In the genomic region with DNA sequence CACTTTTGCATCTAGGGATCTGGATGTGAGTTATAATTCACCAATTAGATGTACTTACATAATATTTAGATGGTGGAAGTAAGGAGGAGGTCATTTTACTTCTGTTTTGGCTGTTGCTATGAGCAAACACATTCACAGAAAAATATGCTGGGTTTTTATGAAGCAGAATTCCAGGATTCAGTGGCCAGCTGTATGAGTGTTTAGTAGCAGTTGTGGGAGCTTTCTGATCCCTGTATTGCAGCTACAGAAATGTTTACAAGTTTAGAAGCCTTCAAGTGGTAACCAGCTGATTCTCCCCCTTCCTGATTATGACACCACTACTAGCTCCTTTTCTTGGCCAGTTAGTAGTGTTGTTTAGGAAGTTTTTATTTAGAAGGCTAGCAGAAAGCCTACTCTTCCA, we compare ENCODE assay signal across 33 cellular contexts.
DNase-seq lines count a peak whose midpoint lies in the region; ATAC-seq and TF ChIP-seq lines count a peak whose summit lies in the region.
"Had no signal": no experiment of that assay in that cellular context is flagged by ENCODE, and none has a peak within 500 bp of the region (broad histone marks: within the 10 kb centered on the region; RNA-seq: fewer than 3 reads in every experiment).

No MANE protein-coding gene starts in this region.

- TF ChIP-seq EP300 in transverse colon (IDR thresholded peaks at IDR 0.05; ENCODE audit: low read depth), result no peak

- peak; percentile 49 for ATAC-seq in IMR-90 (ENCODE audit: low read depth)
- ATAC-seq: esophagus mucosa, T-helper 17 cell had no signal

- H3K36me3 ChIP-seq in IMR-90 (ENCODE audit: control insufficient read depth, insufficient read depth, low read length), result no peaks in the 10 kb centered on the region
- no peaks in the 10 kb centered on the region for H3K36me3 ChIP-seq in rectal smooth muscle tissue (ENCODE audit: control insufficient read depth, insufficient read depth, low read length)
- H3K36me3 ChIP-seq in transverse colon, result no peaks in the 10 kb centered on the region
- no peaks in the 10 kb centered on the region for H3K36me3 ChIP-seq in CD8-positive, alpha-beta memory T cell (ENCODE audit: insufficient read depth, low read length)
- H3K36me3 ChIP-seq: ascending aorta, MG63, right atrium auricular region, stomach, thyroid gland had no signal

- no peak overlapping the region for H3K23ac ChIP-seq in IMR-90 (ENCODE audit: low read depth, low read length)

- in situ Hi-C loops in IMR-90 (cut with MboI; ENCODE audit: low sequenced_read_pairs), result no loop called here
- in situ Hi-C loops in transverse colon (cut with MboI; ENCODE audit: low pct_ligation_motif_present in 1 of 4, low pct_unique_long_range_greater_than_20kb in 1 of 4, low sequenced_read_pairs in 3 of 4), result no loop called here

- DNase-seq in AG20443 (ENCODE audit: low spot score), result peak; percentile 35
- DNase-seq in IMR-90, result peak; percentile 46
- DNase-seq in fibroblast of peridontal ligament (ENCODE audit: extremely low read depth), result peak; percentile 59
- no peak for DNase-seq in transverse colon
- DNase-seq in lower leg skin (ENCODE audit: low spot score in 2 of 2), result no peak
- no peak for DNase-seq in NCI-H446 treated with DMSO at 0.1 percent for 48 hours (lab: John Stamatoyannopoulos, UW)
- DNase-seq in CD8-positive, alpha-beta memory T cell, result no peak
- DNase-seq: ACHN; activated CD4-positive, alpha-beta T cell treated with anti-CD3 and anti-CD28 coated beads, Interleukin-2, amount 50 U/mL, for 1 hour; activated CD4-positive, CD25-positive, alpha-beta regulatory T cell; activated effector memory CD4-positive, alpha-beta T cell treated with anti-CD3 and anti-CD28 coated beads, Interleukin-2, amount 50 U/mL, for 16 hours; activated T-cell treated with anti-CD3 and anti-CD28 coated beads, Interleukin-2, amount 50 U/mL, for 1 hour; caudate nucleus; DND-41; KBM-7; kidney glomerular epithelial cell; MG63; NCI-H1105; NCI-H187 treated with DMSO at 0.1 percent for 48 hours; NCI-H526; NK-92 treated with Interleukin-12 subunit alpha and Interleukin-12 subunit beta, amount 100 ng/mL, for 24 hours; stimulated activated CD4-positive, alpha-beta T cell treated with anti-CD3 and anti-CD28 coated beads, Interleukin-2, amount 100 ng/mL, for 48 hours; stomach; T-helper 17 cell; thyroid gland had no signal

- H4K20me1 ChIP-seq in IMR-90 (ENCODE audit: insufficient read depth, low read length), result no peaks in the 10 kb centered on the region

- H3K27me3 Mint-ChIP-seq in CD8-positive, alpha-beta memory T cell, result no peaks in the 10 kb centered on the region
- H3K27me3 Mint-ChIP-seq: activated naive CD8-positive, alpha-beta T cell; T-helper 17 cell had no signal

- CTCF ChIA-PET in IMR-90 (lab: Yijun Ruan, JAX), result no interaction called here
- CTCF ChIA-PET in CD8-positive, alpha-beta memory T cell (lab: Charles Lee), result no interaction called here

- no peak for TF ChIP-seq CTCF in IMR-90 (conservative IDR thresholded peaks at IDR 0.05; ENCODE audit: low read depth, low read length)
- no peak for TF ChIP-seq CTCF in transverse colon (IDR thresholded peaks at IDR 0.05)
- TF ChIP-seq CTCF in lower leg skin (IDR thresholded peaks at IDR 0.05), result no peak

- H3K9me3 ChIP-seq in IMR-90 (ENCODE audit: control insufficient read depth, insufficient read depth, low read length) (no peaks in the 10 kb centered on the region), transverse colon (no peaks in the 10 kb centered on the region)
- H3K9me3 ChIP-seq in CD8-positive, alpha-beta memory T cell (ENCODE audit: low read length), result no peaks in the 10 kb centered on the region
- H3K9me3 ChIP-seq: ascending aorta, MG63, right atrium auricular region, stomach, thyroid gland had no signal

- no peak overlapping the region for H2AK9ac ChIP-seq in IMR-90 (replicated peaks; ENCODE audit: low read depth, low read length, poor library complexity)

- no peak overlapping the region for H2BK5ac ChIP-seq in IMR-90 (ENCODE audit: low read depth, low read length, poor library complexity, severe bottlenecking)

- no peak overlapping the region for H3K18ac ChIP-seq in IMR-90 (ENCODE audit: low read depth, low read length)

- H3K9ac ChIP-seq in IMR-90 (ENCODE audit: low read depth, low read length) (no peak overlapping the region), rectal smooth muscle tissue (ENCODE audit: low read length) (no peak overlapping the region)

- H4K5ac ChIP-seq in IMR-90 (ENCODE audit: low read depth, low read length), result no peak overlapping the region

- no peak for TF ChIP-seq POLR2A in IMR-90 (IDR thresholded peaks at IDR 0.05; ENCODE audit: low read depth, low read length)
- no peak for TF ChIP-seq POLR2A in transverse colon (IDR thresholded peaks at IDR 0.05)
- TF ChIP-seq POLR2A in lower leg skin (IDR thresholded peaks at IDR 0.05), result no peak

- BruUV-seq in IMR-90 (replicated peaks; lab: Mats Ljungman, UMichigan), result no TSS peak

- no peak overlapping the region for H2AFZ ChIP-seq in IMR-90 (replicated peaks; ENCODE audit: low read length, poor library complexity)

- H3K9me1 ChIP-seq in IMR-90 (ENCODE audit: insufficient read depth, low read length), result no peaks in the 10 kb centered on the region

- POLR2A ChIA-PET in IMR-90 (lab: Charles Lee; ENCODE audit: unreplicated experiment), result no interaction called here
- POLR2A ChIA-PET in CD8-positive, alpha-beta memory T cell (lab: Charles Lee), result no interaction called here

- dilution Hi-C loops in IMR-90 (cut with HindIII; ENCODE audit: low sequenced_read_pairs, unreplicated experiment), result no loop called here

- H3K4ac ChIP-seq in IMR-90 (ENCODE audit: low read depth, low read length), result no peak overlapping the region

- H4K91ac ChIP-seq in IMR-90 (ENCODE audit: insufficient read depth, low read depth, low read length), result no peak overlapping the region

- H3K27me3 ChIP-seq in IMR-90 (ENCODE audit: control insufficient read depth, insufficient read depth, low read length), result no peaks in the 10 kb centered on the region
- no peaks in the 10 kb centered on the region for H3K27me3 ChIP-seq in rectal smooth muscle tissue (ENCODE audit: control insufficient read depth, insufficient read depth, low read length)
- no peaks in the 10 kb centered on the region for H3K27me3 ChIP-seq in transverse colon
- H3K27me3 ChIP-seq in CD8-positive, alpha-beta memory T cell (ENCODE audit: insufficient read depth, low read length, poor library complexity, severe bottlenecking), result no peaks in the 10 kb centered on the region
- H3K27me3 ChIP-seq: ascending aorta, MG63, right atrium auricular region, stomach, thyroid gland had no signal

- H3K36me3 Mint-ChIP-seq in CD8-positive, alpha-beta memory T cell, result no peaks in the 10 kb centered on the region
- H3K36me3 Mint-ChIP-seq: activated naive CD8-positive, alpha-beta T cell; CD14-positive monocyte had no signal

- TF ChIP-seq RAD21 in IMR-90 (IDR thresholded peaks at IDR 0.05; ENCODE audit: low read length), result no peak

- H3K4me1 Mint-ChIP-seq in CD8-positive, alpha-beta memory T cell, result no peaks in the 10 kb centered on the region
- H3K4me1 Mint-ChIP-seq: CD14-positive monocyte, T-helper 17 cell had no signal

- H3K14ac ChIP-seq in IMR-90 (replicated peaks; ENCODE audit: low read depth, low read length), result no peak overlapping the region

- H2AK5ac ChIP-seq in IMR-90 (ENCODE audit: low read depth, low read length), result no peak overlapping the region

- H2BK20ac ChIP-seq in IMR-90 (ENCODE audit: low read depth, low read length), result no peak overlapping the region

- H3K4me3 Mint-ChIP-seq in CD8-positive, alpha-beta memory T cell, result no peak overlapping the region
- H3K4me3 Mint-ChIP-seq: activated naive CD8-positive, alpha-beta T cell; CD14-positive monocyte; neural crest cell; T-helper 17 cell had no signal

- H3K79me1 ChIP-seq in IMR-90 (ENCODE audit: low read depth in 1 of 2, low read length in 2 of 2), result no peaks in the 10 kb centered on the region

- no peak overlapping the region for H3K27ac Mint-ChIP-seq in CD8-positive, alpha-beta memory T cell
- H3K27ac Mint-ChIP-seq: activated naive CD8-positive, alpha-beta T cell; CD14-positive monocyte; T-helper 17 cell had no signal

- no peak overlapping the region for H3K56ac ChIP-seq in IMR-90 (ENCODE audit: extremely low read depth, insufficient read depth, low read length)

- intact Hi-C loops in IMR-90 (cut with micrococcal nuclease) (no loop called here), transverse colon (cut with DNase I; ENCODE audit: low total_unique reads) (no loop called here), lower leg skin (cut with DNase I; ENCODE audit: low total_unique reads) (no loop called here)

- no peak overlapping the region for H2BK120ac ChIP-seq in IMR-90 (ENCODE audit: low read depth, low read length)

- no peak overlapping the region; the same call in 1 of the 2 replicates for H3K4me2 ChIP-seq in IMR-90 (ENCODE audit: low read depth, low read length)

- H3K4me1 ChIP-seq in IMR-90 (ENCODE audit: control insufficient read depth, insufficient read depth, low read length), result 0 out of 2 replicates have a peak, but pooled peaks cover 2% of the 10 kb centered on the region
- peaks cover 5% of the 10 kb centered on the region for H3K4me1 ChIP-seq in rectal smooth muscle tissue (ENCODE audit: control insufficient read depth, insufficient read depth, low read length)
- H3K4me1 ChIP-seq in transverse colon, result peaks cover 0 to 8% (median 2%) of the 10 kb centered on the region in 4 donors
- no peaks in the 10 kb centered on the region for H3K4me1 ChIP-seq in CD8-positive, alpha-beta memory T cell (ENCODE audit: insufficient read depth, low read length)
- H3K4me1 ChIP-seq: ascending aorta, thyroid gland had no signal

- H3K9me3 Mint-ChIP-seq in CD8-positive, alpha-beta memory T cell, result peaks cover 7 to 23% (median 13%) of the 10 kb centered on the region in 5 donors
- H3K9me3 Mint-ChIP-seq: neural crest cell had no signal

- H2BK15ac ChIP-seq in IMR-90 (ENCODE audit: low read depth, low read length), result no peak overlapping the region

- H3K27ac ChIP-seq in IMR-90 (ENCODE audit: insufficient read depth, low read length) (no peak overlapping the region), rectal smooth muscle tissue (ENCODE audit: low read depth, low read length) (peak overlapping the region; percentile 12), transverse colon (peak overlapping the region in 1 of 4 donors; percentile 39)
- H3K27ac ChIP-seq in CD8-positive, alpha-beta memory T cell (ENCODE audit: low read depth, low read length), result no peak overlapping the region
- H3K27ac ChIP-seq: ascending aorta, right atrium auricular region, stomach, thyroid gland had no signal

- H4K8ac ChIP-seq in IMR-90 (ENCODE audit: low read depth in 2 of 2, low read length in 2 of 2), result no peak overlapping the region

- H3K4me3 ChIP-seq in IMR-90 (ENCODE audit: insufficient read depth, low read depth, low read length) (no peak overlapping the region), rectal smooth muscle tissue (ENCODE audit: low read length) (no peak overlapping the region), transverse colon (no peak overlapping the region), lower leg skin (ENCODE audit: low read depth, poor library complexity, severe bottlenecking) (no peak overlapping the region)
- no peak overlapping the region for H3K4me3 ChIP-seq in CD8-positive, alpha-beta memory T cell (ENCODE audit: low read length)
- H3K4me3 ChIP-seq: ascending aorta, lung, MG63, right atrium auricular region, stomach, thyroid gland had no signal

TF ChIP-seq in IMR-90, 13 proteins besides CTCF, POLR2A, EP300 and RAD21 (continues in another document):
- no peak for TF ChIP-seq CEBPB (IDR thresholded peaks at IDR 0.05; ENCODE audit: low read depth, low read length)

Comparison
In these comparisons a context has a peak if more than half of its experiments do, and no peak if none do; other contexts are left out.
1. DNase-seq: peak in AG20443 (single experiment), IMR-90 (single experiment) and fibroblast of peridontal ligament (single experiment); none in transverse colon (single experiment), lower leg skin (0 of 2), NCI-H446 treated with DMSO at 0.1 percent for 48 hours (single experiment) and CD8-positive, alpha-beta memory T cell (0 of 5).